In genomic region chr22:32407936-32408335, GRCh38 we compare ENCODE assay signal across 27 cellular contexts. TPM values are rescaled to one million over a fixed set of nuclear protein-coding genes. Genes with fewer than 3 reads are reported as not detected.
DNase-seq lines count a peak whose midpoint lies in the region; ATAC-seq and TF ChIP-seq lines count a peak whose summit lies in the region.
"Had no signal": no experiment of that assay in that cellular context is flagged by ENCODE, and none has a peak within 500 bp of the region (broad histone marks: within the 10 kb centered on the region; RNA-seq: fewer than 3 reads in every experiment).

No MANE protein-coding gene starts in this region.

- H3K79me2 ChIP-seq in hepatocyte: peaks cover 46% of the 10 kb centered on the region

- no peak for TF ChIP-seq CTCF in Peyer's patch (IDR thresholded peaks at IDR 0.05)
- TF ChIP-seq CTCF in hepatocyte (IDR thresholded peaks at IDR 0.05; ENCODE audit: poor library complexity): no peak

- H3K4me2 ChIP-seq in hepatocyte: no peak overlapping the region
- H3K4me2 ChIP-seq: PC-9 had no signal

- ATAC-seq in activated naive CD8-positive, alpha-beta T cell treated with anti-CD3 and anti-CD28 coated beads, Interleukin-2, amount 50 U/mL, for 24 hours: no peak
- ATAC-seq in left colon (peak; percentile 30), HG03139 (IDR thresholded peaks at IDR 0.05; ENCODE audit: unreplicated experiment) (no peak), GM19463 (IDR thresholded peaks at IDR 0.05; ENCODE audit: unreplicated experiment) (no peak)
- ATAC-seq: HCT116, psoas muscle had no signal

- H3K9me2 ChIP-seq in hepatocyte (replicated peaks; ENCODE audit: insufficient read depth): no peaks in the 10 kb centered on the region

- 50% methylated on average over 2 of the region's 2 CpGs for WGBS in hepatocyte (ENCODE audit: low lambda C conversion rate, missing lambda C conversion rate)

- H3K27ac ChIP-seq in Peyer's patch (peak overlapping the region in 3 of 4 donors; percentile 3 to 49 (median 20)), hepatocyte (no peak overlapping the region)
- H3K27ac ChIP-seq: ascending aorta, C4-2B, PC-9, psoas muscle had no signal

- H3K4me1 Mint-ChIP-seq in activated naive CD8-positive, alpha-beta T cell treated with anti-CD3 and anti-CD28 coated beads for 36 hours: peaks cover 44% of the 10 kb centered on the region
- H3K4me1 Mint-ChIP-seq in activated naive CD8-positive, alpha-beta T cell treated with anti-CD3 and anti-CD28 coated beads, Interleukin-2, amount 50 U/mL, for 24 hours: peaks cover 52% of the 10 kb centered on the region
- H3K4me1 Mint-ChIP-seq in immature natural killer cell: peaks cover 40 to 48% of the 10 kb centered on the region in 2 donors

- H3K4me3 Mint-ChIP-seq in activated naive CD8-positive, alpha-beta T cell treated with anti-CD3 and anti-CD28 coated beads for 36 hours: no peak overlapping the region
- H3K4me3 Mint-ChIP-seq in activated naive CD8-positive, alpha-beta T cell treated with anti-CD3 and anti-CD28 coated beads, Interleukin-2, amount 50 U/mL, for 24 hours: no peak overlapping the region
- H3K4me3 Mint-ChIP-seq in immature natural killer cell: no peak overlapping the region

- H3K4me1 ChIP-seq in Peyer's patch (peaks cover 0 to 35% (median 1%) of the 10 kb centered on the region in 4 donors), hepatocyte (ENCODE audit: insufficient read depth) (peaks cover 12% of the 10 kb centered on the region)

- no peak overlapping the region for H2AFZ ChIP-seq in hepatocyte
- H2AFZ ChIP-seq: PC-9 had no signal

- no peak overlapping the region for H3K4me3 ChIP-seq in Peyer's patch
- H3K4me3 ChIP-seq in hepatocyte: no peak overlapping the region
- H3K4me3 ChIP-seq: ascending aorta, PC-9, psoas muscle had no signal

- TF ChIP-seq POLR2A in Peyer's patch (IDR thresholded peaks at IDR 0.05): no peak

- peaks cover 12% of the 10 kb centered on the region for H4K20me1 ChIP-seq in hepatocyte (ENCODE audit: insufficient read depth, poor library complexity, severe bottlenecking)

- H3K9me3 Mint-ChIP-seq in activated naive CD8-positive, alpha-beta T cell treated with anti-CD3 and anti-CD28 coated beads for 36 hours: no peaks in the 10 kb centered on the region
- H3K9me3 Mint-ChIP-seq in activated naive CD8-positive, alpha-beta T cell treated with anti-CD3 and anti-CD28 coated beads, Interleukin-2, amount 50 U/mL, for 24 hours: no peaks in the 10 kb centered on the region
- no peaks in the 10 kb centered on the region for H3K9me3 Mint-ChIP-seq in immature natural killer cell

- no peaks in the 10 kb centered on the region for H3K27me3 Mint-ChIP-seq in activated naive CD8-positive, alpha-beta T cell treated with anti-CD3 and anti-CD28 coated beads for 36 hours
- H3K27me3 Mint-ChIP-seq in activated naive CD8-positive, alpha-beta T cell treated with anti-CD3 and anti-CD28 coated beads, Interleukin-2, amount 50 U/mL, for 24 hours: no peaks in the 10 kb centered on the region
- H3K27me3 Mint-ChIP-seq in immature natural killer cell (ENCODE audit: low read depth in 3 of 3): peaks cover 6 to 11% (median 9%) of the 10 kb centered on the region in 3 donors

- no peaks in the 10 kb centered on the region for H3K9me3 ChIP-seq in Peyer's patch
- no peaks in the 10 kb centered on the region for H3K9me3 ChIP-seq in hepatocyte (ENCODE audit: low read depth)
- H3K9me3 ChIP-seq: ascending aorta, psoas muscle had no signal

- no peaks in the 10 kb centered on the region for H3K27me3 ChIP-seq in Peyer's patch
- H3K27me3 ChIP-seq in hepatocyte: no peaks in the 10 kb centered on the region
- H3K27me3 ChIP-seq: ascending aorta had no signal

- peaks cover 40% of the 10 kb centered on the region for H3K36me3 Mint-ChIP-seq in activated naive CD8-positive, alpha-beta T cell treated with anti-CD3 and anti-CD28 coated beads for 36 hours
- peaks cover 55% of the 10 kb centered on the region for H3K36me3 Mint-ChIP-seq in activated naive CD8-positive, alpha-beta T cell treated with anti-CD3 and anti-CD28 coated beads, Interleukin-2, amount 50 U/mL, for 24 hours (ENCODE audit: low read depth)
- peaks cover 11 to 25% (median 14%) of the 10 kb centered on the region in 3 donors for H3K36me3 Mint-ChIP-seq in immature natural killer cell

- H3K36me3 ChIP-seq in Peyer's patch (peaks cover 0 to 53% (median 5%) of the 10 kb centered on the region in 3 donors), hepatocyte (replicated peaks; ENCODE audit: insufficient read depth, low read depth) (no peaks in the 10 kb centered on the region)

- intact Hi-C loops in left colon (cut with DNase I, micrococcal nuclease): no loop called here

- peak overlapping the region; percentile 43 for H3K27ac Mint-ChIP-seq in activated naive CD8-positive, alpha-beta T cell treated with anti-CD3 and anti-CD28 coated beads for 36 hours
- H3K27ac Mint-ChIP-seq in activated naive CD8-positive, alpha-beta T cell treated with anti-CD3 and anti-CD28 coated beads, Interleukin-2, amount 50 U/mL, for 24 hours: no peak overlapping the region
- H3K27ac Mint-ChIP-seq in immature natural killer cell: no peak overlapping the region

- no peak for DNase-seq in activated naive CD8-positive, alpha-beta T cell treated with anti-CD3 and anti-CD28 coated beads for 36 hours
- no peak for DNase-seq in activated naive CD8-positive, alpha-beta T cell treated with anti-CD3 and anti-CD28 coated beads, Interleukin-2, amount 50 U/mL, for 24 hours
- DNase-seq in Peyer's patch: peak in 1 of 3 donors; percentile 73
- DNase-seq in left colon: no peak
- DNase-seq in hepatocyte (ENCODE audit: low spot score): no peak
- no peak for DNase-seq in immature natural killer cell
- DNase-seq: activated CD4-positive, CD25-positive, alpha-beta regulatory T cell treated with anti-CD3 and anti-CD28 coated beads, Interleukin-2, amount 50 U/mL, for 72 hours; activated naive CD4-positive, alpha-beta T cell treated with anti-CD3 and anti-CD28 coated beads, Interleukin-2, amount 50 U/mL, for 16 hours; activated T-cell treated with anti-CD3 and anti-CD28 coated beads, Interleukin-2, amount 50 U/mL, for 48 hours; kidney; NCI-H1436; NCI-H446 treated with DMSO at 0.1 percent for 48 hours; PC-9; psoas muscle; SIG-M5; stimulated activated CD4-positive, alpha-beta T cell treated with anti-CD3 and anti-CD28 coated beads, Interleukin-1b, Interleukin-23, amount 100 ng/mL, for 48 hours; substantia nigra had no signal

RNA-seq across cellular contexts. Expression of gene RTCB, which starts 4.1 kb away (rescaled TPM):
- 100 to 1,000 TPM; 102 to 105 TPM for total RNA-seq in activated naive CD8-positive, alpha-beta T cell treated with anti-CD3 and anti-CD28 coated beads for 36 hours
- total RNA-seq in Peyer's patch (100 to 1,000 TPM in 3 of 4 donors, 10 to 100 TPM in 1; 62.7 to 181 (median 126) TPM), left colon (100 to 1,000 TPM in 1 of 2 donors, 10 to 100 TPM in 1; 87.2 to 117 TPM), hepatocyte (95.6 and 104 TPM in 2 replicates)
- polyA plus RNA-seq in hepatocyte (80.3 and 83.6 TPM in 2 replicates), immature natural killer cell (100 to 1,000 TPM; 110 to 189 (median 115) TPM)

RNA-seq across cellular contexts. Expression of gene RFPL3, which starts 50.3 kb away (rescaled TPM):
- not detected for total RNA-seq in activated naive CD8-positive, alpha-beta T cell treated with anti-CD3 and anti-CD28 coated beads for 36 hours
- not detected for total RNA-seq in Peyer's patch
- not detected for total RNA-seq in left colon
- not detected in 2 replicates for total RNA-seq in hepatocyte
- not detected in 2 replicates for polyA plus RNA-seq in hepatocyte
- polyA plus RNA-seq in immature natural killer cell: not detected
- total RNA-seq: activated CD8-positive, alpha-beta memory T cell treated with anti-CD3 and anti-CD28 coated beads for 36 hours; ascending aorta; cardiac septum; fibroblast of lung; kidney; lung microvascular endothelial cell; PC-9; psoas muscle; ureter had no signal
- polyA plus RNA-seq: fibroblast of lung, psoas muscle had no signal

RNA-seq across cellular contexts. Expression of gene BPIFC, which starts 56.3 kb away (rescaled TPM):
- total RNA-seq in activated naive CD8-positive, alpha-beta T cell treated with anti-CD3 and anti-CD28 coated beads for 36 hours: not detected
- total RNA-seq in Peyer's patch: not detected
- not detected for total RNA-seq in left colon
- total RNA-seq in hepatocyte: not detected in 2 replicates
- polyA plus RNA-seq in hepatocyte: not detected in 2 replicates
- not detected for polyA plus RNA-seq in immature natural killer cell
- total RNA-seq: activated CD8-positive, alpha-beta memory T cell treated with anti-CD3 and anti-CD28 coated beads for 36 hours; ascending aorta; cardiac septum; fibroblast of lung; kidney; lung microvascular endothelial cell; PC-9; psoas muscle; ureter had no signal
- polyA plus RNA-seq: fibroblast of lung had no signal
